In genomic region chr17:33154869-33155455, GRCh38 we compare ENCODE assay signal across 29 cellular contexts.
"Had no signal": no experiment of that assay in that cellular context is flagged by ENCODE, and none has a peak within 500 bp of the region (broad histone marks: within the 10 kb centered on the region; RNA-seq: fewer than 3 reads in every experiment).

No MANE protein-coding gene starts in this region.

- H3K27ac Mint-ChIP-seq: activated B cell treated with CpG ODN at 0.5 μM for 24 hours; activated CD8-positive, alpha-beta memory T cell treated with anti-CD3 and anti-CD28 coated beads, Interleukin-2, amount 10 ng/mL, durations not matched to agents 7 days and 5 days; activated CD8-positive, alpha-beta T cell treated with anti-CD3 and anti-CD28 coated beads, Interleukin-2, amount 10 ng/mL, durations not matched to agents 7 days and 5 days; activated naive CD4-positive, alpha-beta T cell treated with anti-CD3 and anti-CD28 coated beads, Interleukin-2, amount 50 U/mL, for 24 hours; activated naive CD8-positive, alpha-beta T cell treated with anti-CD3 and anti-CD28 coated beads, Interleukin-2, amount 50 U/mL, for 24 hours; activated T-helper 2 cell treated with anti-CD3 and anti-CD28 coated beads, Interferon-gamma antibody, Interleukin-2, Interleukin-4, amounts not matched to agents 10 μg/mL and 5 μg/mL and 100 μg/mL, durations not matched to agents 14 hours and 24 hours and 36 hours; naive thymus-derived CD8-positive, alpha-beta T cell; stimulated activated effector memory CD8-positive, alpha-beta T cell treated with anti-CD3 and anti-CD28 coated beads, Interleukin-12 subunit alpha, Interleukin-12 subunit beta, amount 100 ng/mL, for 72 hours had no signal

- H3K9ac ChIP-seq: parathyroid adenoma had no signal

- H3K9me3 ChIP-seq: left lung, lower lobe of right lung, psoas muscle, sigmoid colon, stomach, thyroid gland, upper lobe of left lung, vagina had no signal

- H3K27me3 ChIP-seq: thyroid gland, upper lobe of left lung, vagina had no signal

- H3K9me3 Mint-ChIP-seq: activated B cell treated with CpG ODN at 0.5 μM for 24 hours; activated naive CD4-positive, alpha-beta T cell treated with anti-CD3 and anti-CD28 coated beads, Interleukin-2, amount 50 U/mL, for 24 hours; activated naive CD8-positive, alpha-beta T cell treated with anti-CD3 and anti-CD28 coated beads, Interleukin-2, amount 50 U/mL, for 24 hours; activated T-helper 2 cell treated with anti-CD3 and anti-CD28 coated beads, Interferon-gamma antibody, Interleukin-2, Interleukin-4, amounts not matched to agents 10 μg/mL and 5 μg/mL and 100 μg/mL, durations not matched to agents 14 hours and 24 hours and 36 hours; neural crest cell; stimulated activated effector memory CD8-positive, alpha-beta T cell treated with anti-CD3 and anti-CD28 coated beads, Interleukin-12 subunit alpha, Interleukin-12 subunit beta, amount 100 ng/mL, for 72 hours had no signal

- DNase-seq: activated B cell treated with CpG ODN at 0.5 μM for 24 hours; activated CD4-positive, alpha-beta T cell treated with anti-CD3 and anti-CD28 coated beads, Interleukin-2, amount 50 U/mL, for 1 hour; activated CD8-positive, alpha-beta memory T cell treated with anti-CD3 and anti-CD28 coated beads, Interleukin-2, amount 10 ng/mL, durations not matched to agents 7 days and 5 days; activated CD8-positive, alpha-beta T cell treated with anti-CD3 and anti-CD28 coated beads, Interleukin-2, amount 10 ng/mL, durations not matched to agents 7 days and 5 days; activated naive CD8-positive, alpha-beta T cell treated with anti-CD3 and anti-CD28 coated beads, Interleukin-2, amount 50 U/mL, for 24 hours; activated T-cell treated with anti-CD3 and anti-CD28 coated beads, Interleukin-2, amount 50 U/mL, for 48 hours; amygdala; dermis blood vessel endothelial cell; effector CD4-positive, alpha-beta T cell; left lung; lower lobe of right lung; mesenchymal stem cell; naive thymus-derived CD8-positive, alpha-beta T cell; occipital lobe; psoas muscle; sigmoid colon; small intestine; stimulated activated CD4-positive, alpha-beta T cell treated with anti-CD3 and anti-CD28 coated beads, Interleukin-4, amount 100 ng/mL, for 24 hours; stomach; T1000; thyroid gland had no signal

- H3K4me1 Mint-ChIP-seq: activated B cell treated with CpG ODN at 0.5 μM for 24 hours; activated CD8-positive, alpha-beta memory T cell treated with anti-CD3 and anti-CD28 coated beads, Interleukin-2, amount 10 ng/mL, durations not matched to agents 7 days and 5 days; activated naive CD4-positive, alpha-beta T cell treated with anti-CD3 and anti-CD28 coated beads, Interleukin-2, amount 50 U/mL, for 24 hours; activated naive CD8-positive, alpha-beta T cell treated with anti-CD3 and anti-CD28 coated beads, Interleukin-2, amount 50 U/mL, for 24 hours; neural crest cell; stimulated activated effector memory CD8-positive, alpha-beta T cell treated with anti-CD3 and anti-CD28 coated beads, Interleukin-12 subunit alpha, Interleukin-12 subunit beta, amount 100 ng/mL, for 72 hours had no signal

- H3K27me3 Mint-ChIP-seq: activated B cell treated with CpG ODN at 0.5 μM for 24 hours; activated CD8-positive, alpha-beta memory T cell treated with anti-CD3 and anti-CD28 coated beads, Interleukin-2, amount 10 ng/mL, durations not matched to agents 7 days and 5 days had no signal

- H3K4me3 ChIP-seq: left lung, lower lobe of right lung, psoas muscle, sigmoid colon, stomach, thyroid gland, upper lobe of left lung, vagina had no signal

- H3K27ac ChIP-seq: epithelial cell of prostate, left lung, lower lobe of right lung, parathyroid adenoma, psoas muscle, sigmoid colon, stomach, thyroid gland, upper lobe of left lung, vagina had no signal

- H3K4me1 ChIP-seq: left lung, lower lobe of right lung, parathyroid adenoma, psoas muscle, sigmoid colon, stomach, thyroid gland, upper lobe of left lung, vagina had no signal

- H3K36me3 ChIP-seq: left lung, lower lobe of right lung, sigmoid colon, stomach, thyroid gland, upper lobe of left lung, vagina had no signal

- ATAC-seq: activated CD8-positive, alpha-beta memory T cell treated with anti-CD3 and anti-CD28 coated beads, Interleukin-2, amount 10 ng/mL, durations not matched to agents 7 days and 5 days; activated CD8-positive, alpha-beta T cell treated with anti-CD3 and anti-CD28 coated beads, Interleukin-2, amount 10 ng/mL, durations not matched to agents 7 days and 5 days; activated naive CD8-positive, alpha-beta T cell treated with anti-CD3 and anti-CD28 coated beads, Interleukin-2, amount 50 U/mL, for 24 hours; lower lobe of right lung; naive thymus-derived CD8-positive, alpha-beta T cell; psoas muscle; stimulated activated effector memory CD8-positive, alpha-beta T cell treated with anti-CD3 and anti-CD28 coated beads, Interleukin-12 subunit alpha, Interleukin-12 subunit beta, amount 100 ng/mL, for 72 hours had no signal

- H3K4me3 Mint-ChIP-seq: activated B cell treated with CpG ODN at 0.5 μM for 24 hours; activated CD8-positive, alpha-beta memory T cell treated with anti-CD3 and anti-CD28 coated beads, Interleukin-2, amount 10 ng/mL, durations not matched to agents 7 days and 5 days; activated CD8-positive, alpha-beta T cell treated with anti-CD3 and anti-CD28 coated beads, Interleukin-2, amount 10 ng/mL, durations not matched to agents 7 days and 5 days; activated naive CD4-positive, alpha-beta T cell treated with anti-CD3 and anti-CD28 coated beads, Interleukin-2, amount 50 U/mL, for 24 hours; activated naive CD8-positive, alpha-beta T cell treated with anti-CD3 and anti-CD28 coated beads, Interleukin-2, amount 50 U/mL, for 24 hours; naive thymus-derived CD8-positive, alpha-beta T cell; neural crest cell; stimulated activated effector memory CD8-positive, alpha-beta T cell treated with anti-CD3 and anti-CD28 coated beads, Interleukin-12 subunit alpha, Interleukin-12 subunit beta, amount 100 ng/mL, for 72 hours had no signal

- H3K36me3 Mint-ChIP-seq: activated CD8-positive, alpha-beta memory T cell treated with anti-CD3 and anti-CD28 coated beads, Interleukin-2, amount 10 ng/mL, durations not matched to agents 7 days and 5 days; activated naive CD4-positive, alpha-beta T cell treated with anti-CD3 and anti-CD28 coated beads, Interleukin-2, amount 50 U/mL, for 24 hours; naive thymus-derived CD8-positive, alpha-beta T cell; stimulated activated effector memory CD8-positive, alpha-beta T cell treated with anti-CD3 and anti-CD28 coated beads, Interleukin-12 subunit alpha, Interleukin-12 subunit beta, amount 100 ng/mL, for 72 hours had no signal
